ENCODE assay signal across 1 cellular context in the genomic region with DNA sequence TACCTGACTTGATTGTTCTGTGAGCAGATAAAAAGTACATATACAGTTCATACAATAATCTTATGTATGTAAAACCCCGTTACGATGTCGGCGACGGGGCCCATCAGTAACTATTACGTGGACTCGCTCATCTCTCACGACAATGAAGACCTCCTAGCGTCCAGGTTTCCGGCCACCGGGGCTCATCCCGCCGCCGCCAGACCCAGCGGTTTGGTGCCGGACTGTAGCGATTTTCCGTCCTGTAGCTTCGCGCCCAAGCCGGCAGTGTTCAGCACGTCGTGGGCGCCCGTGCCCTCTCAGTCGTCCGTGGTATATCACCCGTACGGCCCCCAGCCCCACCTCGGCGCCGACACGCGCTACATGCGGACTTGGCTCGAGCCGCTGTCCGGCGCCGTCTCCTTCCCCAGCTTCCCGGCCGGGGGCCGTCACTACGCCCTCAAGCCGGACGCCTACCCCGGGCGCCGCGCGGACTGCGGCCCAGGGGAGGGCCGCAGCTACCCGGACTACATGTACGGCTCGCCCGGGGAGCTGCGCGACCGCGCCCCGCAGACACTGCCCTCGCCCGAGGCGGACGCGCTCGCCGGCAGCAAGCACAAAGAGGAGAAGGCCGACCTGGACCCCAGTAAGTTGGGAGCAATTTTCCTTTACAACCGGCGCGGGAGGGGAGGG.
TF ChIP-seq lines count a peak whose summit lies in the region.

A gene (plus strand): TSS at position 57 of the 669 bp plus-strand sequence. CDS start 28 bp downstream, at position 85.

TF ChIP-seq in Ishikawa, 13 proteins besides CTCF, POLR2A, EP300 and RAD21 (continued from another document):
- TF ChIP-seq, protein P1, sequence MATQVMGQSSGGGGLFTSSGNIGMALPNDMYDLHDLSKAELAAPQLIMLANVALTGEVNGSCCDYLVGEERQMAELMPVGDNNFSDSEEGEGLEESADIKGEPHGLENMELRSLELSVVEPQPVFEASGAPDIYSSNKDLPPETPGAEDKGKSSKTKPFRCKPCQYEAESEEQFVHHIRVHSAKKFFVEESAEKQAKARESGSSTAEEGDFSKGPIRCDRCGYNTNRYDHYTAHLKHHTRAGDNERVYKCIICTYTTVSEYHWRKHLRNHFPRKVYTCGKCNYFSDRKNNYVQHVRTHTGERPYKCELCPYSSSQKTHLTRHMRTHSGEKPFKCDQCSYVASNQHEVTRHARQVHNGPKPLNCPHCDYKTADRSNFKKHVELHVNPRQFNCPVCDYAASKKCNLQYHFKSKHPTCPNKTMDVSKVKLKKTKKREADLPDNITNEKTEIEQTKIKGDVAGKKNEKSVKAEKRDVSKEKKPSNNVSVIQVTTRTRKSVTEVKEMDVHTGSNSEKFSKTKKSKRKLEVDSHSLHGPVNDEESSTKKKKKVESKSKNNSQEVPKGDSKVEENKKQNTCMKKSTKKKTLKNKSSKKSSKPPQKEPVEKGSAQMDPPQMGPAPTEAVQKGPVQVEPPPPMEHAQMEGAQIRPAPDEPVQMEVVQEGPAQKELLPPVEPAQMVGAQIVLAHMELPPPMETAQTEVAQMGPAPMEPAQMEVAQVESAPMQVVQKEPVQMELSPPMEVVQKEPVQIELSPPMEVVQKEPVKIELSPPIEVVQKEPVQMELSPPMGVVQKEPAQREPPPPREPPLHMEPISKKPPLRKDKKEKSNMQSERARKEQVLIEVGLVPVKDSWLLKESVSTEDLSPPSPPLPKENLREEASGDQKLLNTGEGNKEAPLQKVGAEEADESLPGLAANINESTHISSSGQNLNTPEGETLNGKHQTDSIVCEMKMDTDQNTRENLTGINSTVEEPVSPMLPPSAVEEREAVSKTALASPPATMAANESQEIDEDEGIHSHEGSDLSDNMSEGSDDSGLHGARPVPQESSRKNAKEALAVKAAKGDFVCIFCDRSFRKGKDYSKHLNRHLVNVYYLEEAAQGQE (IDR thresholded peaks at IDR 0.05; ENCODE audit: low read depth) = no peak
- TF ChIP-seq FOXM1 (IDR thresholded peaks at IDR 0.05; ENCODE audit: borderline replicate concordance, low read depth) = no peak
- no peak for TF ChIP-seq CREB1 (IDR thresholded peaks at IDR 0.05; ENCODE audit: low read depth)
- TF ChIP-seq TEAD4 (IDR thresholded peaks at IDR 0.05) = no peak
- TF ChIP-seq, protein P2, sequence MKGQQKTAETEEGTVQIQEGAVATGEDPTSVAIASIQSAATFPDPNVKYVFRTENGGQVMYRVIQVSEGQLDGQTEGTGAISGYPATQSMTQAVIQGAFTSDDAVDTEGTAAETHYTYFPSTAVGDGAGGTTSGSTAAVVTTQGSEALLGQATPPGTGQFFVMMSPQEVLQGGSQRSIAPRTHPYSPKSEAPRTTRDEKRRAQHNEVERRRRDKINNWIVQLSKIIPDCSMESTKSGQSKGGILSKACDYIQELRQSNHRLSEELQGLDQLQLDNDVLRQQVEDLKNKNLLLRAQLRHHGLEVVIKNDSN (IDR thresholded peaks at IDR 0.05) = no peak
- no peak for TF ChIP-seq NFIC (IDR thresholded peaks at IDR 0.05)
